In the genomic region with DNA sequence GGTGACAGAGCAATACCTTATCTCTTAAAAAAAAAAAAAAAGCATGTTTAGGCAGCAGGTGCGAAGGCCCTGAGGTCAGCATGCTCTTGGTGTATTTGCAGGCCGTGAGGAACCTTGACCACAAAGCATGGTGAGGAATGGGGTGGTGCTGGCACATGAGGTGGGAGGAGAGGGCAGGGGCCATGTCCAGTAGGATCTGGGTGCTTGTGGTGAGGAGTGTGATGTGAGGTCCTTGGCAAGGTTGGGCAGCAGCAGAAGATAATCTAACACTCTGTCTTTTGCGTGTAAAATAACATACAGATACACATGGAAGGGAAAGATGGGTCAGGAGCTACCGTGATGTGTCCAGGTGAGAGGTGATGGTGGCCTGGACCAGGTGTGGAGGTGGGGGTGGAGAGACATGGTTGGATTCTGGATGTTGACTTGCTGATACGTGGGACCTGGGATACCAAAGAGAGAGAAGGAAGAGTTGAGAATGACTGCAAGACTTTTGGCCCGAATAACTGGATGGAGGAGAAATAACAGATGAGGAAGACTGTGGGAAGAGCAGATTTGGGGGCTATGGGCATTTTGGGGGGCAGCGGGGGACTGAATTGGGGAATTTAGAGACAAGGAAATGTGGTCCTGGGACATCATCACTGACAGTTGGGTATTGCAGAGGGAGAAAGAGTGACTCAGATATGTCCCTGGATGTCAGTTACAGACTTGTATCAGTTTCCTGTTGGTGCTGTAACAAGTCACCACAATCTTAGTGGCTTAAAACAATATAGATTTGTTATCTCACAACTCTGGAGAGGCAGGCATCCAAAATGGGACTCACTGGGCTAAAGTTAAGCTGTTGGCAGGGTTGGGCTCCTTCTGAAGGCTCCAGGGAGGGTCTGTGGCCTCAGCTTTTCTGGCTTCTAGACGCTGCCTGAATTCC, we compare ENCODE assay signal across 18 cellular contexts.
"Had no signal": no experiment of that assay in that cellular context is flagged by ENCODE, and none has a peak within 500 bp of the region (broad histone marks: within the 10 kb centered on the region; RNA-seq: fewer than 3 reads in every experiment).

No MANE protein-coding gene starts in this region.

- DNase-seq: activated CD4-positive, CD25-positive, alpha-beta regulatory T cell treated with anti-CD3 and anti-CD28 coated beads, Interleukin-2, amount 50 U/mL, for 72 hours; activated effector memory CD4-positive, alpha-beta T cell treated with anti-CD3 and anti-CD28 coated beads, Interleukin-2, amount 50 U/mL, for 16 hours; activated T-cell treated with anti-CD3 and anti-CD28 coated beads, Interleukin-2, amount 50 U/mL, for 48 hours; central memory CD4-positive, alpha-beta T cell; cortex of kidney; effector CD8-positive, alpha-beta T cell; foreskin keratinocyte; left lung; mesendoderm; nephron progenitor cell; stimulated activated CD4-positive, alpha-beta T cell treated with anti-CD3 and anti-CD28 coated beads, Interleukin-12 subunit alpha, Interleukin-12 subunit beta, amount 100 ng/mL, for 4 hours; T-cell; T1000 had no signal

- H3K4me1 Mint-ChIP-seq: stimulated activated effector memory CD8-positive, alpha-beta T cell treated with anti-CD3 and anti-CD28 coated beads, Interleukin-12 subunit alpha, Interleukin-12 subunit beta, amount 100 ng/mL, for 72 hours; T-cell had no signal

- H3K4me3 ChIP-seq: left lung, transverse colon had no signal

- H3K4me3 Mint-ChIP-seq: nephron progenitor cell; stimulated activated effector memory CD8-positive, alpha-beta T cell treated with anti-CD3 and anti-CD28 coated beads, Interleukin-12 subunit alpha, Interleukin-12 subunit beta, amount 100 ng/mL, for 72 hours; T-cell had no signal

- H3K36me3 ChIP-seq: left lung, transverse colon had no signal

- H3K9me3 ChIP-seq: left lung, SK-N-SH, transverse colon had no signal

- H3K4me1 ChIP-seq: foreskin keratinocyte, left lung had no signal

- FAIRE-seq: endothelial cell of umbilical vein had no signal

- H3K9ac ChIP-seq: SK-N-SH had no signal

- H3K36me3 Mint-ChIP-seq: activated naive CD4-positive, alpha-beta T cell treated with anti-CD3 and anti-CD28 coated beads, Interleukin-2, amount 50 U/mL, for 72 hours; stimulated activated effector memory CD8-positive, alpha-beta T cell treated with anti-CD3 and anti-CD28 coated beads, Interleukin-12 subunit alpha, Interleukin-12 subunit beta, amount 100 ng/mL, for 72 hours; T-cell had no signal

- H3K27ac Mint-ChIP-seq: activated naive CD4-positive, alpha-beta T cell treated with anti-CD3 and anti-CD28 coated beads, Interleukin-2, amount 50 U/mL, for 72 hours; stimulated activated effector memory CD8-positive, alpha-beta T cell treated with anti-CD3 and anti-CD28 coated beads, Interleukin-12 subunit alpha, Interleukin-12 subunit beta, amount 100 ng/mL, for 72 hours; T-cell had no signal

- H3K4me2 ChIP-seq: SK-N-SH had no signal

- ATAC-seq: activated naive CD4-positive, alpha-beta T cell treated with anti-CD3 and anti-CD28 coated beads, Interleukin-2, amount 50 U/mL, for 72 hours; foreskin keratinocyte; stimulated activated effector memory CD8-positive, alpha-beta T cell treated with anti-CD3 and anti-CD28 coated beads, Interleukin-12 subunit alpha, Interleukin-12 subunit beta, amount 100 ng/mL, for 72 hours; T-cell had no signal

- H3K27ac ChIP-seq: foreskin keratinocyte, left lung had no signal

- H3K27me3 Mint-ChIP-seq: T-cell had no signal

- H3K27me3 ChIP-seq: foreskin keratinocyte, left lung, transverse colon had no signal
